8 cellular contexts compared by ENCODE assay signal in the genomic region with DNA sequence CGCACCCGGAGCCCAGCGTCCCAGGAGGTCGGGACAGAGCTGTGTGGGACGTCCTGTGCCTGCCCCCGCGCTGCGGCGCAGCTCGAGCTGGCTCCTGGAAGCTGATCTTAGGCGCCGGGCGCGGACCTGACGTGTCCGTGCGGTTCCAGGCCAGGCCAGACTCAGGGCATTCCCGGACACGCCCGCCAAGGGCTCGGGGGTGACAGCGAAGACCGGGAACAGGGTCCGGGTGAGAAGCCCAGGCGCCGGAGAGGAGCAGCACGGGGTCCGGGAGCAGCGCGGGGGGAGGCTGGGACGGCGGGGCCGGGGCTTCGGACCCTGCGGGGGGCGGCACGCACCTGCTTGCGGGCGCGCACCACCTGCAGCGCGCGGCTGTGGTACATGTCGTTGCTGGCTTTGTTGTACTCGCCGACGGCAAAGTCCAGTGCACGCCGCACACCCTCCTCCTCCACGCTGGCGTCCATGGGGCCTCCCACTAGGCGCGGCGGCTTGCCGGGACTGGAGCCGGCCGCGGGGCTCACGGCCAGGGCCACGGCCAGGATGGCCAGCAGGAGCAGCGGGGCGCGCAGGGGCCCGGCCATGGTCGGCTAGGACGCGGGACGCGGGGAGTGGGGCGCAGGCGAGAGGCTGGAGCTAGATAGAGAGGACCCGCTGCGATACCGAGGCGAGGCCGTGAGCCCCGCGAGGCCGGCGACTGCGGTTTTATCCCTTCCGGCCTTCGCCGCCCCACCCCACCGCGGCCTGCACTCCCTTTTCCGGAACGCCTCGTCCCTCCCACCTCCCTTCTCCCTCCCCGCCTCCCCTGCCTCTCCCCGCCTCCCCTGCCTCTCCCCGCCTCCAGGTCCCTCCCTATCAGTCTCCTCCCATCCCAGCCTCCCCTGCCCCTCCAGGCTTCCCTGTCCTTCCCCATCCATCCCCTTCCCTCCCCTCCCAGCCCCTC. TPM values are rescaled to one million over a fixed set of nuclear protein-coding genes. Genes with fewer than 3 reads are reported as not detected.
DNase-seq lines count a peak whose midpoint lies in the region; ATAC-seq and TF ChIP-seq lines count a peak whose summit lies in the region.

A gene with protein sequence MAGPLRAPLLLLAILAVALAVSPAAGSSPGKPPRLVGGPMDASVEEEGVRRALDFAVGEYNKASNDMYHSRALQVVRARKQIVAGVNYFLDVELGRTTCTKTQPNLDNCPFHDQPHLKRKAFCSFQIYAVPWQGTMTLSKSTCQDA (minus strand): TSS at position 674 of the 940 bp plus-strand sequence. CDS start 93 bp downstream, at position 581.

- no peaks in the 10 kb centered on the region for H3K36me3 ChIP-seq in A673 (ENCODE audit: insufficient read depth, low read length, poor library complexity, severe bottlenecking)
- H3K36me3 ChIP-seq in mucosa of rectum (ENCODE audit: control insufficient read depth in 2 of 2, insufficient read depth in 2 of 2, low read length in 2 of 2): peaks cover 17 to 20% of the 10 kb centered on the region in 2 donors
- peaks cover 2% of the 10 kb centered on the region for H3K36me3 ChIP-seq in urinary bladder (ENCODE audit: insufficient read depth)

- H3K27ac ChIP-seq in A673 (ENCODE audit: low read depth, low read length, poor library complexity, severe bottlenecking) (peak within 1 kb of the TSS; percentile 85), mucosa of rectum (ENCODE audit: low read depth in 2 of 2, low read length in 2 of 2) (peak within 1 kb of the TSS; percentile 94 to 97), urinary bladder (ENCODE audit: low read depth) (peak within 1 kb of the TSS; percentile 94)

- H3K9me3 ChIP-seq in A673 (ENCODE audit: low read depth, low read length, poor library complexity, severe bottlenecking) (no peaks in the 10 kb centered on the region), mucosa of rectum (ENCODE audit: control insufficient read depth in 2 of 2, low read length in 2 of 2) (no peaks in the 10 kb centered on the region)

- intact Hi-C loops in A673 (cut with micrococcal nuclease; ENCODE audit: unreplicated experiment): no loop called here

- peak; percentile 89 for DNase-seq in A673 (ENCODE audit: low spot score)
- peak; percentile 61 for DNase-seq in NCI-H1694 treated with DMSO at 0.1 percent for 48 hours (lab: John Stamatoyannopoulos, UW)
- peak; percentile 91 for DNase-seq in UCSD-AML1 (lab: John Stamatoyannopoulos, UW; ENCODE audit: unreplicated experiment)
- DNase-seq in fibroblast of gingiva (ENCODE audit: low read depth): peak; percentile 88

- WGBS in urinary bladder: under 1% methylated on average over 91 of the region's 92 CpGs

- no peaks in the 10 kb centered on the region for H3K27me3 ChIP-seq in A673 (replicated peaks; ENCODE audit: insufficient read depth, low read depth, low read length, poor library complexity)
- no peaks in the 10 kb centered on the region for H3K27me3 ChIP-seq in mucosa of rectum (ENCODE audit: control insufficient read depth in 2 of 2, insufficient read depth in 2 of 2, low read length in 2 of 2)

- no TSS peak for BruUV-seq in A673 (replicated peaks; lab: Mats Ljungman, UMichigan)

- H3K4me3 ChIP-seq in A673 (ENCODE audit: low read depth, low read length, poor library complexity, severe bottlenecking) (peak within 1 kb of the TSS; percentile 95), GM12875 (ENCODE audit: low read depth, low read length) (peak within 1 kb of the TSS; percentile 64), mucosa of rectum (ENCODE audit: low read length in 2 of 2) (peak within 1 kb of the TSS; percentile 81 to 86), urinary bladder (ENCODE audit: low read depth, low read length) (peak within 1 kb of the TSS; percentile 85)

- POLR2A ChIA-PET in A673 (lab: Charles Lee; ENCODE audit: low non-redundant PET): no interaction called here

- peak within 1 kb of the TSS; percentile 68 to 93 for H3K9ac ChIP-seq in mucosa of rectum (ENCODE audit: low read depth in 1 of 2, low read length in 2 of 2)

- peak; percentile 48 for ATAC-seq in HG02763 (IDR thresholded peaks at IDR 0.05; ENCODE audit: unreplicated experiment)

- TF ChIP-seq CTCF in A673 (conservative IDR thresholded peaks at IDR 0.05; ENCODE audit: low read depth, low read length): no peak
- TF ChIP-seq CTCF in GM12875 (IDR thresholded peaks at IDR 0.05; ENCODE audit: borderline replicate concordance, insufficient read depth, low read depth, low read length): no peak

- no peaks in the 10 kb centered on the region for H3K4me1 ChIP-seq in A673 (ENCODE audit: insufficient read depth, low read length, poor library complexity, severe bottlenecking)
- H3K4me1 ChIP-seq in mucosa of rectum (ENCODE audit: control insufficient read depth in 2 of 2, insufficient read depth in 2 of 2, low read length in 2 of 2): peaks cover 18 to 24% of the 10 kb centered on the region in 2 donors
- no peaks in the 10 kb centered on the region for H3K4me1 ChIP-seq in urinary bladder (ENCODE audit: insufficient read depth)

- CTCF ChIA-PET in A673 (lab: Charles Lee): interaction anchor here (0.6 kb wide), 1 partner anchor 21 kb away, joined by 6 read pairs; no protein-coding TSS in a partner anchor

RNA-seq across cellular contexts. Expression of the gene that starts here (rescaled TPM):
- total RNA-seq in A673 (2021) (82.7 and 91.3 TPM in 2 replicates), urinary bladder (166 TPM)
- 1,484 TPM for polyA plus RNA-seq in urinary bladder

Comparison
In these comparisons a context has a peak if more than half of its experiments do, and no peak if none do; other contexts are left out.
1. Peak in every context shown above with its lines: DNase-seq, ATAC-seq, H3K4me3 ChIP-seq and H3K27ac ChIP-seq.